Comparison of ENCODE assay signal across 1 cellular context in the genomic region with DNA sequence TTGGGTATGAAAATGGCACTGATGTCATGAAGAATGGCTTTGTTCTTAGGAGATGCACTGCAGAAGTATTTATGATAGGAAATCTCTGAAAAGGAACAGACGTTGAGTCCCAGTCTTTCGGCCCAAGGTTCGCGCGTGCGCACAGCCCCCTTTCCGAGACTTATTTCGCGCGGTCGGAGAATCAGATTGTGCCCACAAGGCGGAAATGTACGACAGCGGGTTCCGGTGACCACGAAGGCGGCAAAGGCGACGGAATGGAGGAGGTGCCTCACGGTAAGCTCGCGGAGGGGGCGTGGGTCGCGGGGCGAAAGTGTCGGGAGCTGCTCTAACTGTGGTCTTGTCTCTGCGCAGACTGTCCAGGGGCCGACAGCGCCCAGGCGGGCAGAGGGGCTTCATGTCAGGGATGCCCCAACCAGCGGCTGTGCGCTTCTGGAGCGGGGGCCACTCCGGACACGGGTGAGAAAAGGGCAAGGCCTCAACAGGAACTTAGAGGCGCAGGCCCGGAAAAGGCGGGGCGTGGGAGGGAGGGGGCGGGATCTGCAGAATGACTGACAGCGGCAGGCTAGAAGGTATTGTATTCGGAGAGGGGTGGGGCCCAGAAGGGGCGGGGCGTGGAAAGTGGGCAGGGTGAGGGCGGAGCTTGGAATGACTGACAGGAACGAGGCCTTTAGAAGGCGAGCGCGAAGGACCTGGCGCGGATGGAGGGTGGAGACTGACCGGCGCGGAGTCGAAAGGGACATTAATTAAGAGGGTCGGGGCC.
TF ChIP-seq lines count a peak whose summit lies in the region.

A gene (plus strand): TSS at position 233 of the 760 bp plus-strand sequence. CDS start 22 bp downstream, at position 255.

TF ChIP-seq in HepG2, 621 proteins besides CTCF, POLR2A, EP300 and RAD21 (continued from another document and continues in another):
- TF ChIP-seq ZNF878 (CRISPR knock-in tag; IDR thresholded peaks at IDR 0.05) (peak; percentile 73), CC2D1A (CRISPR knock-in tag; IDR thresholded peaks at IDR 0.05) (no peak), ELF4 (CRISPR knock-in tag; IDR thresholded peaks at IDR 0.05; ENCODE audit: borderline replicate concordance) (peak; percentile 93; the same call in 1 of the 2 replicates), CBX2 (IDR thresholded peaks at IDR 0.05; ENCODE audit: low read depth, low read length) (no peak), CBX2 (CRISPR knock-in tag; IDR thresholded peaks at IDR 0.05; ENCODE audit: low read depth) (0 out of 2 replicates have a peak, but pooled peaks have one; percentile 84), ZBTB7A (CRISPR knock-in tag; IDR thresholded peaks at IDR 0.05) (peak; percentile 94; the same call in 1 of the 2 replicates), ZNF672 (CRISPR knock-in tag; IDR thresholded peaks at IDR 0.05) (no peak), ZNF530 (CRISPR knock-in tag; IDR thresholded peaks at IDR 0.05; ENCODE audit: low read depth) (no peak), ZNF431 (CRISPR knock-in tag; IDR thresholded peaks at IDR 0.05; ENCODE audit: borderline replicate concordance, low read depth) (peak; percentile 98), ZNF614 (CRISPR knock-in tag; IDR thresholded peaks at IDR 0.05; ENCODE audit: borderline replicate concordance) (no peak; the same call in 1 of the 2 replicates), ATAD3A (CRISPR knock-in tag; IDR thresholded peaks at IDR 0.05) (peak; percentile 62; the same call in 1 of the 2 replicates), MAF1 (CRISPR knock-in tag; IDR thresholded peaks at IDR 0.05; ENCODE audit: borderline replicate concordance) (no peak; the same call in 1 of the 2 replicates), ZEB1 (IDR thresholded peaks at IDR 0.05; ENCODE audit: insufficient replicate concordance, low read depth) (peak; percentile 23), SRSF4 (IDR thresholded peaks at IDR 0.05; ENCODE audit: low read depth, low read length, poor library complexity, severe bottlenecking) (peak; percentile 73), ZSCAN21 (CRISPR knock-in tag; IDR thresholded peaks at IDR 0.05; ENCODE audit: borderline replicate concordance) (peak; percentile 95), SSRP1 (CRISPR knock-in tag; IDR thresholded peaks at IDR 0.05) (0 out of 2 replicates have a peak, but pooled peaks have one; percentile 34), SALL1 (CRISPR knock-in tag; IDR thresholded peaks at IDR 0.05) (peak; percentile 98), ZNF737 (CRISPR knock-in tag; IDR thresholded peaks at IDR 0.05; ENCODE audit: borderline replicate concordance) (0 out of 2 replicates have a peak, but pooled peaks have one; percentile 56), SIN3A (IDR thresholded peaks at IDR 0.05; ENCODE audit: borderline replicate concordance, low read depth, low read length) (peak; percentile 67; the same call in 1 of the 2 replicates), HNF4G (IDR thresholded peaks at IDR 0.05; ENCODE audit: borderline replicate concordance, low read depth, low read length) (no peak), HNF4G (CRISPR knock-in tag; IDR thresholded peaks at IDR 0.05; ENCODE audit: borderline replicate concordance, low read depth) (no peak), YY1 (IDR thresholded peaks at IDR 0.05; ENCODE audit: insufficient read depth, insufficient replicate concordance, low read depth, low read length) (peak; percentile 81), CCDC6 (CRISPR knock-in tag; IDR thresholded peaks at IDR 0.05) (peak; percentile 92; the same call in 1 of the 2 replicates), DNMT3B (CRISPR knock-in tag; conservative IDR thresholded peaks at IDR 0.05) (no peak), ZNF570 (CRISPR knock-in tag; IDR thresholded peaks at IDR 0.05; ENCODE audit: borderline replicate concordance) (no peak), MIXL1 (CRISPR knock-in tag; IDR thresholded peaks at IDR 0.05) (peak; percentile 76)
- TF ChIP-seq, protein P1, sequence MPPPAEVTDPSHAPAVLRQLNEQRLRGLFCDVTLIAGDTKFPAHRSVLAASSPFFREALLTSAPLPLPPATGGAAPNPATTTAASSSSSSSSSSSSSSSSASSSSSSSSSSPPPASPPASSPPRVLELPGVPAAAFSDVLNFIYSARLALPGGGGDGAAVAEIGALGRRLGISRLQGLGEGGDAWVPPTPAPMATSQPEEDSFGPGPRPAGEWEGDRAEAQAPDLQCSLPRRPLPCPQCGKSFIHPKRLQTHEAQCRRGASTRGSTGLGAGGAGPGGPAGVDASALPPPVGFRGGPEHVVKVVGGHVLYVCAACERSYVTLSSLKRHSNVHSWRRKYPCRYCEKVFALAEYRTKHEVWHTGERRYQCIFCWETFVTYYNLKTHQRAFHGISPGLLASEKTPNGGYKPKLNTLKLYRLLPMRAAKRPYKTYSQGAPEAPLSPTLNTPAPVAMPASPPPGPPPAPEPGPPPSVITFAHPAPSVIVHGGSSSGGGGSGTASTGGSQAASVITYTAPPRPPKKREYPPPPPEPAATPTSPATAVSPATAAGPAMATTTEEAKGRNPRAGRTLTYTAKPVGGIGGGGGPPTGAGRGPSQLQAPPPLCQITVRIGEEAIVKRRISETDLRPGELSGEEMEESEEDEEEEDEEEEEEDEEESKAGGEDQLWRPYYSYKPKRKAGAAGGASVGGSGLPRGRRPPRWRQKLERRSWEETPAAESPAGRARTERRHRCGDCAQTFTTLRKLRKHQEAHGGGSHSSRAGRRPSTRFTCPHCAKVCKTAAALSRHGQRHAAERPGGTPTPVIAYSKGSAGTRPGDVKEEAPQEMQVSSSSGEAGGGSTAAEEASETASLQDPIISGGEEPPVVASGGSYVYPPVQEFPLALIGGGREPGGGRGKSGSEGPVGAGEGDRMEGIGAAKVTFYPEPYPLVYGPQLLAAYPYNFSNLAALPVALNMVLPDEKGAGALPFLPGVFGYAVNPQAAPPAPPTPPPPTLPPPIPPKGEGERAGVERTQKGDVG (CRISPR knock-in tag; IDR thresholded peaks at IDR 0.05; ENCODE audit: borderline replicate concordance), result peak; percentile 97; the same call in 1 of the 2 replicates
- TF ChIP-seq, protein P2, sequence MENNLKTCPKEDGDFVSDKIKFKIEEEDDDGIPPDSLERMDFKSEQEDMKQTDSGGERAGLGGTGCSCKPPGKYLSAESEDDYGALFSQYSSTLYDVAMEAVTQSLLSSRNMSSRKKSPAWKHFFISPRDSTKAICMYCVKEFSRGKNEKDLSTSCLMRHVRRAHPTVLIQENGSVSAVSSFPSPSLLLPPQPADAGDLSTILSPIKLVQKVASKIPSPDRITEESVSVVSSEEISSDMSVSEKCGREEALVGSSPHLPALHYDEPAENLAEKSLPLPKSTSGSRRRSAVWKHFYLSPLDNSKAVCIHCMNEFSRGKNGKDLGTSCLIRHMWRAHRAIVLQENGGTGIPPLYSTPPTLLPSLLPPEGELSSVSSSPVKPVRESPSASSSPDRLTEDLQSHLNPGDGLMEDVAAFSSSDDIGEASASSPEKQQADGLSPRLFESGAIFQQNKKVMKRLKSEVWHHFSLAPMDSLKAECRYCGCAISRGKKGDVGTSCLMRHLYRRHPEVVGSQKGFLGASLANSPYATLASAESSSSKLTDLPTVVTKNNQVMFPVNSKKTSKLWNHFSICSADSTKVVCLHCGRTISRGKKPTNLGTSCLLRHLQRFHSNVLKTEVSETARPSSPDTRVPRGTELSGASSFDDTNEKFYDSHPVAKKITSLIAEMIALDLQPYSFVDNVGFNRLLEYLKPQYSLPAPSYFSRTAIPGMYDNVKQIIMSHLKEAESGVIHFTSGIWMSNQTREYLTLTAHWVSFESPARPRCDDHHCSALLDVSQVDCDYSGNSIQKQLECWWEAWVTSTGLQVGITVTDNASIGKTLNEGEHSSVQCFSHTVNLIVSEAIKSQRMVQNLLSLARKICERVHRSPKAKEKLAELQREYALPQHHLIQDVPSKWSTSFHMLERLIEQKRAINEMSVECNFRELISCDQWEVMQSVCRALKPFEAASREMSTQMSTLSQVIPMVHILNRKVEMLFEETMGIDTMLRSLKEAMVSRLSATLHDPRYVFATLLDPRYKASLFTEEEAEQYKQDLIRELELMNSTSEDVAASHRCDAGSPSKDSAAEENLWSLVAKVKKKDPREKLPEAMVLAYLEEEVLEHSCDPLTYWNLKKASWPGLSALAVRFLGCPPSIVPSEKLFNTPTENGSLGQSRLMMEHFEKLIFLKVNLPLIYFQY (CRISPR knock-in tag; IDR thresholded peaks at IDR 0.05; ENCODE audit: borderline replicate concordance), result peak; percentile 82
- TF ChIP-seq, protein P3, sequence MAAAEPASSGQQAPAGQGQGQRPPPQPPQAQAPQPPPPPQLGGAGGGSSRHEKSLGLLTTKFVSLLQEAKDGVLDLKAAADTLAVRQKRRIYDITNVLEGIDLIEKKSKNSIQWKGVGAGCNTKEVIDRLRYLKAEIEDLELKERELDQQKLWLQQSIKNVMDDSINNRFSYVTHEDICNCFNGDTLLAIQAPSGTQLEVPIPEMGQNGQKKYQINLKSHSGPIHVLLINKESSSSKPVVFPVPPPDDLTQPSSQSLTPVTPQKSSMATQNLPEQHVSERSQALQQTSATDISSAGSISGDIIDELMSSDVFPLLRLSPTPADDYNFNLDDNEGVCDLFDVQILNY (CRISPR knock-in tag; conservative IDR thresholded peaks at IDR 0.05), result peak; percentile 75
- TF ChIP-seq, protein P4, sequence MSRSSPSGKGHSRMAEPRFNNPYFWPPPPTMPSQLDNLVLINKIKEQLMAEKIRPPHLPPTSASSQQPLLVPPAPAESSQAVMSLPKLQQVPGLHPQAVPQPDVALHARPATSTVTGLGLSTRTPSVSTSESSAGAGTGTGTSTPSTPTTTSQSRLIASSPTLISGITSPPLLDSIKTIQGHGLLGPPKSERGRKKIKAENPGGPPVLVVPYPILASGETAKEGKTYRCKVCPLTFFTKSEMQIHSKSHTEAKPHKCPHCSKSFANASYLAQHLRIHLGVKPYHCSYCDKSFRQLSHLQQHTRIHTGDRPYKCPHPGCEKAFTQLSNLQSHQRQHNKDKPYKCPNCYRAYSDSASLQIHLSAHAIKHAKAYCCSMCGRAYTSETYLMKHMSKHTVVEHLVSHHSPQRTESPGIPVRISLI (CRISPR knock-in tag; IDR thresholded peaks at IDR 0.05; ENCODE audit: borderline replicate concordance), result peak; percentile 74; the same call in 1 of the 2 replicates
- TF ChIP-seq, protein P5, sequence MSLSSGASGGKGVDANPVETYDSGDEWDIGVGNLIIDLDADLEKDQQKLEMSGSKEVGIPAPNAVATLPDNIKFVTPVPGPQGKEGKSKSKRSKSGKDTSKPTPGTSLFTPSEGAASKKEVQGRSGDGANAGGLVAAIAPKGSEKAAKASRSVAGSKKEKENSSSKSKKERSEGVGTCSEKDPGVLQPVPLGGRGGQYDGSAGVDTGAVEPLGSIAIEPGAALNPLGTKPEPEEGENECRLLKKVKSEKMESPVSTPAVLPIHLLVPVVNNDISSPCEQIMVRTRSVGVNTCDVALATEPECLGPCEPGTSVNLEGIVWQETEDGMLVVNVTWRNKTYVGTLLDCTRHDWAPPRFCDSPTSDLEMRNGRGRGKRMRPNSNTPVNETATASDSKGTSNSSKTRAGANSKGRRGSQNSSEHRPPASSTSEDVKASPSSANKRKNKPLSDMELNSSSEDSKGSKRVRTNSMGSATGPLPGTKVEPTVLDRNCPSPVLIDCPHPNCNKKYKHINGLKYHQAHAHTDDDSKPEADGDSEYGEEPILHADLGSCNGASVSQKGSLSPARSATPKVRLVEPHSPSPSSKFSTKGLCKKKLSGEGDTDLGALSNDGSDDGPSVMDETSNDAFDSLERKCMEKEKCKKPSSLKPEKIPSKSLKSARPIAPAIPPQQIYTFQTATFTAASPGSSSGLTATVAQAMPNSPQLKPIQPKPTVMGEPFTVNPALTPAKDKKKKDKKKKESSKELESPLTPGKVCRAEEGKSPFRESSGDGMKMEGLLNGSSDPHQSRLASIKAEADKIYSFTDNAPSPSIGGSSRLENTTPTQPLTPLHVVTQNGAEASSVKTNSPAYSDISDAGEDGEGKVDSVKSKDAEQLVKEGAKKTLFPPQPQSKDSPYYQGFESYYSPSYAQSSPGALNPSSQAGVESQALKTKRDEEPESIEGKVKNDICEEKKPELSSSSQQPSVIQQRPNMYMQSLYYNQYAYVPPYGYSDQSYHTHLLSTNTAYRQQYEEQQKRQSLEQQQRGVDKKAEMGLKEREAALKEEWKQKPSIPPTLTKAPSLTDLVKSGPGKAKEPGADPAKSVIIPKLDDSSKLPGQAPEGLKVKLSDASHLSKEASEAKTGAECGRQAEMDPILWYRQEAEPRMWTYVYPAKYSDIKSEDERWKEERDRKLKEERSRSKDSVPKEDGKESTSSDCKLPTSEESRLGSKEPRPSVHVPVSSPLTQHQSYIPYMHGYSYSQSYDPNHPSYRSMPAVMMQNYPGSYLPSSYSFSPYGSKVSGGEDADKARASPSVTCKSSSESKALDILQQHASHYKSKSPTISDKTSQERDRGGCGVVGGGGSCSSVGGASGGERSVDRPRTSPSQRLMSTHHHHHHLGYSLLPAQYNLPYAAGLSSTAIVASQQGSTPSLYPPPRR (CRISPR knock-in tag; IDR thresholded peaks at IDR 0.05; ENCODE audit: borderline replicate concordance), result peak; percentile 50; the same call in 1 of the 2 replicates
- TF ChIP-seq, protein P6, sequence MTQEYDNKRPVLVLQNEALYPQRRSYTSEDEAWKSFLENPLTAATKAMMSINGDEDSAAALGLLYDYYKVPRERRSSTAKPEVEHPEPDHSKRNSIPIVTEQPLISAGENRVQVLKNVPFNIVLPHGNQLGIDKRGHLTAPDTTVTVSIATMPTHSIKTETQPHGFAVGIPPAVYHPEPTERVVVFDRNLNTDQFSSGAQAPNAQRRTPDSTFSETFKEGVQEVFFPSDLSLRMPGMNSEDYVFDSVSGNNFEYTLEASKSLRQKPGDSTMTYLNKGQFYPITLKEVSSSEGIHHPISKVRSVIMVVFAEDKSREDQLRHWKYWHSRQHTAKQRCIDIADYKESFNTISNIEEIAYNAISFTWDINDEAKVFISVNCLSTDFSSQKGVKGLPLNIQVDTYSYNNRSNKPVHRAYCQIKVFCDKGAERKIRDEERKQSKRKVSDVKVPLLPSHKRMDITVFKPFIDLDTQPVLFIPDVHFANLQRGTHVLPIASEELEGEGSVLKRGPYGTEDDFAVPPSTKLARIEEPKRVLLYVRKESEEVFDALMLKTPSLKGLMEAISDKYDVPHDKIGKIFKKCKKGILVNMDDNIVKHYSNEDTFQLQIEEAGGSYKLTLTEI (CRISPR knock-in tag; conservative IDR thresholded peaks at IDR 0.05), result no peak
- TF ChIP-seq, protein P7, sequence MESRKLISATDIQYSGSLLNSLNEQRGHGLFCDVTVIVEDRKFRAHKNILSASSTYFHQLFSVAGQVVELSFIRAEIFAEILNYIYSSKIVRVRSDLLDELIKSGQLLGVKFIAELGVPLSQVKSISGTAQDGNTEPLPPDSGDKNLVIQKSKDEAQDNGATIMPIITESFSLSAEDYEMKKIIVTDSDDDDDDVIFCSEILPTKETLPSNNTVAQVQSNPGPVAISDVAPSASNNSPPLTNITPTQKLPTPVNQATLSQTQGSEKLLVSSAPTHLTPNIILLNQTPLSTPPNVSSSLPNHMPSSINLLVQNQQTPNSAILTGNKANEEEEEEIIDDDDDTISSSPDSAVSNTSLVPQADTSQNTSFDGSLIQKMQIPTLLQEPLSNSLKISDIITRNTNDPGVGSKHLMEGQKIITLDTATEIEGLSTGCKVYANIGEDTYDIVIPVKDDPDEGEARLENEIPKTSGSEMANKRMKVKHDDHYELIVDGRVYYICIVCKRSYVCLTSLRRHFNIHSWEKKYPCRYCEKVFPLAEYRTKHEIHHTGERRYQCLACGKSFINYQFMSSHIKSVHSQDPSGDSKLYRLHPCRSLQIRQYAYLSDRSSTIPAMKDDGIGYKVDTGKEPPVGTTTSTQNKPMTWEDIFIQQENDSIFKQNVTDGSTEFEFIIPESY (CRISPR knock-in tag; IDR thresholded peaks at IDR 0.05), result peak; percentile 25; the same call in 1 of the 2 replicates
